ENCODE assay signal across 29 cellular contexts in the genomic region with DNA sequence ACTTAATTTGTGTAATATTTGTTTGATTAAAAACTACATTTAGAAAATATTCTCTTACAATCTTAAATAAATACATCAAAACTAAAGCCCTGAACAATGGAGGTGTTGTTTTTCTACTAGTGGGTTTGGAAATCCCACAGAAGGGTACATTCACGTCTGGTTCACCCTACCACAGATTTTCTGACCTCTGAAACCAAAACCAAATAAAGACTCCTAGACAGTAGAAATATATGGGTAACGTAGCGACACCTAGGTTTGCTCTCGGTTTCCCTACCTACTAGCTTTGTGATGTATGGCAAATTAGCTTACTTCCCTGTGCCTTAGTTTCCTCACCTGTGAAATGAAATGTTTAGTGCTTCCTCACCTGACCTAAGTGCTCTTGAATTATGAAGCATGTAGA.
A peak's percentile ranks its signal among the peaks of the same experiment; 100 is the strongest.
DNase-seq lines count a peak whose midpoint lies in the region; ATAC-seq and FAIRE-seq lines count a peak whose summit lies in the region.
"Had no signal": no experiment of that assay in that cellular context is flagged by ENCODE, and none has a peak within 500 bp of the region (broad histone marks: within the 10 kb centered on the region; RNA-seq: fewer than 3 reads in every experiment).

No MANE protein-coding gene starts in this region.

- H3K36me3 Mint-ChIP-seq in activated naive CD8-positive, alpha-beta T cell treated with anti-CD3 and anti-CD28 coated beads, Interleukin-2, amount 50 U/mL, for 24 hours (ENCODE audit: low read depth), result no peaks in the 10 kb centered on the region

- no peaks in the 10 kb centered on the region for H3K9me3 Mint-ChIP-seq in activated naive CD8-positive, alpha-beta T cell treated with anti-CD3 and anti-CD28 coated beads, Interleukin-2, amount 50 U/mL, for 24 hours
- H3K9me3 Mint-ChIP-seq: H9 had no signal

- DNase-seq in RCC 7860 (ENCODE audit: low spot score), result no peak
- no peak for DNase-seq in activated T-cell treated with anti-CD3 and anti-CD28 coated beads for 4 hours
- DNase-seq in activated naive CD8-positive, alpha-beta T cell treated with anti-CD3 and anti-CD28 coated beads, Interleukin-2, amount 50 U/mL, for 24 hours, result no peak
- DNase-seq in amniotic stem cell (lab: John Stamatoyannopoulos, UW), result no peak
- DNase-seq: C1 segment of cervical spinal cord; CD4-positive, alpha-beta memory T cell; COR-L47; H9; Karpas-422; NCI-H1092; NCI-H1436; NCI-H187 treated with DMSO at 0.1 percent for 48 hours; NCI-H2171 treated with DMSO at 0.1 percent for 48 hours; NCI-H345; NCI-H524; NCI-H748 treated with DMSO at 0.1 percent for 48 hours; NK-92 treated with Interleukin-12 subunit alpha and Interleukin-12 subunit beta, amount 100 ng/mL, for 24 hours; PC-3; SJCRH30; T-helper 17 cell had no signal

- no peaks in the 10 kb centered on the region for H3K27me3 Mint-ChIP-seq in activated naive CD8-positive, alpha-beta T cell treated with anti-CD3 and anti-CD28 coated beads, Interleukin-2, amount 50 U/mL, for 24 hours
- H3K27me3 Mint-ChIP-seq: CD4-positive, alpha-beta memory T cell; T-helper 17 cell had no signal

- peak; percentile 54 for ATAC-seq in GM18907 (IDR thresholded peaks at IDR 0.05; ENCODE audit: unreplicated experiment)
- ATAC-seq in GM21526 (IDR thresholded peaks at IDR 0.05; ENCODE audit: low FRiP score, unreplicated experiment), result peak; percentile 62
- peak; percentile 41 for ATAC-seq in HG03520 (IDR thresholded peaks at IDR 0.05; ENCODE audit: unreplicated experiment)
- no peak for ATAC-seq in activated naive CD8-positive, alpha-beta T cell treated with anti-CD3 and anti-CD28 coated beads, Interleukin-2, amount 50 U/mL, for 24 hours
- ATAC-seq: GM23338, HepG2, PC-3, Right ventricle myocardium inferior, SK-N-SH treated with all-trans-retinoic acid at 6 μM for 48 hours, T-helper 17 cell had no signal

- FAIRE-seq in RCC 7860 (lab: Jason Lieb, UNC), result no peak
- FAIRE-seq: G401.6, GM18507, HepG2 had no signal

- H3K27ac Mint-ChIP-seq in activated naive CD8-positive, alpha-beta T cell treated with anti-CD3 and anti-CD28 coated beads, Interleukin-2, amount 50 U/mL, for 24 hours, result no peak overlapping the region
- H3K27ac Mint-ChIP-seq: CD4-positive, alpha-beta memory T cell; GM23338; H9 had no signal

- H3K4me1 Mint-ChIP-seq in activated naive CD8-positive, alpha-beta T cell treated with anti-CD3 and anti-CD28 coated beads, Interleukin-2, amount 50 U/mL, for 24 hours, result no peaks in the 10 kb centered on the region

- no peak overlapping the region for H3K4me3 Mint-ChIP-seq in activated naive CD8-positive, alpha-beta T cell treated with anti-CD3 and anti-CD28 coated beads, Interleukin-2, amount 50 U/mL, for 24 hours
- H3K4me3 Mint-ChIP-seq: CD4-positive, alpha-beta memory T cell; GM23338; H9; T-helper 17 cell had no signal
